1 cellular context compared by ENCODE assay signal in the genomic region with DNA sequence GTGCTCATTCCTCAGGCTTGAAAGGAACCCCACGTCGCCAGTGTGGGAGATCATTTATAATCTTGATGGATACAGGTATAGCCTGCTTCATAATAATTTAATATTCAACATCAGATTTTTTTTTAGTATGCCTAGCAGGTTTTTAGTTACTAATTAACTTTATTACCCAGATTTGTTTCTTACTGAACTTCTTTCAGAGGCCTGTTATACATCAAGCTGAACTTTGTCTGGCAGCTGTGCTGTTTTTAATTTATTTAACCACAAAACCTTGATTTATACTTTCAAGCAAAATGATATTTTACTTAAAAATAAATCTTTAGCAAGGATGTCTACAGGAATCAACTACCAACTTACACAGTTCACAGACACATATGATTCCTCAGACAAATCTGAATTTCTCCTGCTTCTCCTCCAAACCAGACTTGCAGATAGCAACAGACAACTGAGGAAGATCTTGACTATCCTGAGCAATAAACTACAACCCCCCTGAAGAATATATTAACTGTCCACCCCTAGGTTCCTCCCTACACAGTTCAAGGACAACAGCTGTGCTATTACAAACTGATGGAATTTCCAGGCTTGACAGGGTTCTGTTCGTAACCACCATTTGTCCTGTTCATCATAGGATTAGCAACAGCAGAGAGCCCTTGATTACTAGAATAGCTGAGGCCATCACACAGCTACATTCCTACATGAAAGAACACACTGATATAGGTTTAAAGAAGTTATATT.
TF ChIP-seq lines count a peak whose summit lies in the region.

No MANE protein-coding gene starts in this region.

TF ChIP-seq in SK-N-SH, 30 proteins besides CTCF, POLR2A, EP300 and RAD21 (continued from another document):
- TF ChIP-seq, protein P1, sequence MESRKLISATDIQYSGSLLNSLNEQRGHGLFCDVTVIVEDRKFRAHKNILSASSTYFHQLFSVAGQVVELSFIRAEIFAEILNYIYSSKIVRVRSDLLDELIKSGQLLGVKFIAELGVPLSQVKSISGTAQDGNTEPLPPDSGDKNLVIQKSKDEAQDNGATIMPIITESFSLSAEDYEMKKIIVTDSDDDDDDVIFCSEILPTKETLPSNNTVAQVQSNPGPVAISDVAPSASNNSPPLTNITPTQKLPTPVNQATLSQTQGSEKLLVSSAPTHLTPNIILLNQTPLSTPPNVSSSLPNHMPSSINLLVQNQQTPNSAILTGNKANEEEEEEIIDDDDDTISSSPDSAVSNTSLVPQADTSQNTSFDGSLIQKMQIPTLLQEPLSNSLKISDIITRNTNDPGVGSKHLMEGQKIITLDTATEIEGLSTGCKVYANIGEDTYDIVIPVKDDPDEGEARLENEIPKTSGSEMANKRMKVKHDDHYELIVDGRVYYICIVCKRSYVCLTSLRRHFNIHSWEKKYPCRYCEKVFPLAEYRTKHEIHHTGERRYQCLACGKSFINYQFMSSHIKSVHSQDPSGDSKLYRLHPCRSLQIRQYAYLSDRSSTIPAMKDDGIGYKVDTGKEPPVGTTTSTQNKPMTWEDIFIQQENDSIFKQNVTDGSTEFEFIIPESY (IDR thresholded peaks at IDR 0.05; ENCODE audit: borderline replicate concordance, low read depth): no peak
- TF ChIP-seq, protein P2, sequence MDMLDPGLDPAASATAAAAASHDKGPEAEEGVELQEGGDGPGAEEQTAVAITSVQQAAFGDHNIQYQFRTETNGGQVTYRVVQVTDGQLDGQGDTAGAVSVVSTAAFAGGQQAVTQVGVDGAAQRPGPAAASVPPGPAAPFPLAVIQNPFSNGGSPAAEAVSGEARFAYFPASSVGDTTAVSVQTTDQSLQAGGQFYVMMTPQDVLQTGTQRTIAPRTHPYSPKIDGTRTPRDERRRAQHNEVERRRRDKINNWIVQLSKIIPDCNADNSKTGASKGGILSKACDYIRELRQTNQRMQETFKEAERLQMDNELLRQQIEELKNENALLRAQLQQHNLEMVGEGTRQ (IDR thresholded peaks at IDR 0.05; ENCODE audit: borderline replicate concordance, low read depth, low read length): no peak
- TF ChIP-seq YY1 (IDR thresholded peaks at IDR 0.05; ENCODE audit: low read depth) (no peak), CHD2 (IDR thresholded peaks at IDR 0.05; ENCODE audit: low read length, partially characterized antibody) (no peak), FOSL2 (IDR thresholded peaks at IDR 0.05; ENCODE audit: borderline replicate concordance, low read depth) (no peak), FOXM1 (IDR thresholded peaks at IDR 0.05; ENCODE audit: low read depth) (0 out of 2 replicates have a peak, but pooled peaks have one; percentile 29), GABPA (IDR thresholded peaks at IDR 0.05; ENCODE audit: low read depth) (no peak), GATA2 (CRISPR knock-in tag; IDR thresholded peaks at IDR 0.05) (no peak), NFIC (IDR thresholded peaks at IDR 0.05; ENCODE audit: borderline replicate concordance) (peak; percentile 22; the same call in 1 of the 2 replicates), JUND (IDR thresholded peaks at IDR 0.05) (peak; percentile 62), POLR2AphosphoS5 (IDR thresholded peaks at IDR 0.05; ENCODE audit: low read depth, low read length) (peak; percentile 82; the same call in 1 of the 2 replicates), SMC3 (IDR thresholded peaks at IDR 0.05; ENCODE audit: low read depth, low read length) (no peak)
- TF ChIP-seq, protein P3, sequence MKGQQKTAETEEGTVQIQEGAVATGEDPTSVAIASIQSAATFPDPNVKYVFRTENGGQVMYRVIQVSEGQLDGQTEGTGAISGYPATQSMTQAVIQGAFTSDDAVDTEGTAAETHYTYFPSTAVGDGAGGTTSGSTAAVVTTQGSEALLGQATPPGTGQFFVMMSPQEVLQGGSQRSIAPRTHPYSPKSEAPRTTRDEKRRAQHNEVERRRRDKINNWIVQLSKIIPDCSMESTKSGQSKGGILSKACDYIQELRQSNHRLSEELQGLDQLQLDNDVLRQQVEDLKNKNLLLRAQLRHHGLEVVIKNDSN (IDR thresholded peaks at IDR 0.05; ENCODE audit: borderline replicate concordance, low read depth): no peak
- TF ChIP-seq, protein P4, sequence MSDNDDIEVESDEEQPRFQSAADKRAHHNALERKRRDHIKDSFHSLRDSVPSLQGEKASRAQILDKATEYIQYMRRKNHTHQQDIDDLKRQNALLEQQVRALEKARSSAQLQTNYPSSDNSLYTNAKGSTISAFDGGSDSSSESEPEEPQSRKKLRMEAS (IDR thresholded peaks at IDR 0.05; ENCODE audit: low read depth): no peak
